ENCODE assay signal across 1 cellular context in the genomic region with DNA sequence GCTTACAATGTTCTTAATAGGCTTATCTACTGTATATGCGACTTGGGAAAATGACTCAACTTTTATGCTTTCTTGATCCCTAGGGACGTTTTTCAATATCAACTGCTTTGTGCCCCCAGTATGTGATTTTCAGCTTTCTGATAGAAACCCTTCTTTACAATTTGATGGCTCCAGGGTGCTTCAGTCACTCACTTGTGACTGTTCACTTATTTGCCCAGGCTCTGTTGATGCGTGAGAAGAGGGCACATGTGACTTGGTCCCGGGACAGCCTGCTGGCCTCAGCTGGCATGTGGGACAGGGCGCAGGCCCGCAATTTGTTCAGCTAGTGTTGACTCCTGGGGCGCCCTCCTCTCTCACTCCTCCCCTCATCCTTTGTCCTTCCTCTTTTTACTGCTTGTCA.
TF ChIP-seq lines count a peak whose summit lies in the region.

No MANE protein-coding gene starts in this region.

TF ChIP-seq in GM23338, 12 proteins besides CTCF, POLR2A, EP300 and RAD21 (continued from another document):
- no peak for TF ChIP-seq ZNF462 (CRISPR knock-in tag; IDR thresholded peaks at IDR 0.05)
- no peak for TF ChIP-seq EZH2phosphoT487 (IDR thresholded peaks at IDR 0.05; ENCODE audit: unreplicated experiment)
- no peak for TF ChIP-seq JUNB (IDR thresholded peaks at IDR 0.05; ENCODE audit: unreplicated experiment)
- no peak for TF ChIP-seq EZH2 (IDR thresholded peaks at IDR 0.05; ENCODE audit: low read depth, unreplicated experiment)
- no peak for TF ChIP-seq ETS1 (IDR thresholded peaks at IDR 0.05)
- TF ChIP-seq, protein P1, sequence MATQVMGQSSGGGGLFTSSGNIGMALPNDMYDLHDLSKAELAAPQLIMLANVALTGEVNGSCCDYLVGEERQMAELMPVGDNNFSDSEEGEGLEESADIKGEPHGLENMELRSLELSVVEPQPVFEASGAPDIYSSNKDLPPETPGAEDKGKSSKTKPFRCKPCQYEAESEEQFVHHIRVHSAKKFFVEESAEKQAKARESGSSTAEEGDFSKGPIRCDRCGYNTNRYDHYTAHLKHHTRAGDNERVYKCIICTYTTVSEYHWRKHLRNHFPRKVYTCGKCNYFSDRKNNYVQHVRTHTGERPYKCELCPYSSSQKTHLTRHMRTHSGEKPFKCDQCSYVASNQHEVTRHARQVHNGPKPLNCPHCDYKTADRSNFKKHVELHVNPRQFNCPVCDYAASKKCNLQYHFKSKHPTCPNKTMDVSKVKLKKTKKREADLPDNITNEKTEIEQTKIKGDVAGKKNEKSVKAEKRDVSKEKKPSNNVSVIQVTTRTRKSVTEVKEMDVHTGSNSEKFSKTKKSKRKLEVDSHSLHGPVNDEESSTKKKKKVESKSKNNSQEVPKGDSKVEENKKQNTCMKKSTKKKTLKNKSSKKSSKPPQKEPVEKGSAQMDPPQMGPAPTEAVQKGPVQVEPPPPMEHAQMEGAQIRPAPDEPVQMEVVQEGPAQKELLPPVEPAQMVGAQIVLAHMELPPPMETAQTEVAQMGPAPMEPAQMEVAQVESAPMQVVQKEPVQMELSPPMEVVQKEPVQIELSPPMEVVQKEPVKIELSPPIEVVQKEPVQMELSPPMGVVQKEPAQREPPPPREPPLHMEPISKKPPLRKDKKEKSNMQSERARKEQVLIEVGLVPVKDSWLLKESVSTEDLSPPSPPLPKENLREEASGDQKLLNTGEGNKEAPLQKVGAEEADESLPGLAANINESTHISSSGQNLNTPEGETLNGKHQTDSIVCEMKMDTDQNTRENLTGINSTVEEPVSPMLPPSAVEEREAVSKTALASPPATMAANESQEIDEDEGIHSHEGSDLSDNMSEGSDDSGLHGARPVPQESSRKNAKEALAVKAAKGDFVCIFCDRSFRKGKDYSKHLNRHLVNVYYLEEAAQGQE (IDR thresholded peaks at IDR 0.05; ENCODE audit: unreplicated experiment), result no peak
- no peak for TF ChIP-seq STAT1 (IDR thresholded peaks at IDR 0.05; ENCODE audit: unreplicated experiment)
